Comparison of ENCODE assay signal across 28 cellular contexts in genomic region chr11:985435-985834, GRCh38. TPM values are rescaled to one million over a fixed set of nuclear protein-coding genes. Genes with fewer than 3 reads are reported as not detected.
"Had no signal": no experiment of that assay in that cellular context is flagged by ENCODE, and none has a peak within 500 bp of the region (broad histone marks: within the 10 kb centered on the region; RNA-seq: fewer than 3 reads in every experiment).

No MANE protein-coding gene starts in this region.

- DNase-seq: activated CD4-positive, alpha-beta T cell treated with anti-CD3 and anti-CD28 coated beads, Interleukin-2, amount 10 ng/mL, durations not matched to agents 7 days and 5 days; activated CD4-positive, CD25-positive, alpha-beta regulatory T cell treated with anti-CD3 and anti-CD28 coated beads, Interleukin-2, amount 50 U/mL, for 72 hours; activated CD8-positive, alpha-beta memory T cell treated with anti-CD3 and anti-CD28 coated beads, Interleukin-2, amount 10 ng/mL, durations not matched to agents 7 days and 5 days; activated CD8-positive, alpha-beta T cell treated with anti-CD3 and anti-CD28 coated beads for 36 hours; activated effector memory CD4-positive, alpha-beta T cell treated with anti-CD3 and anti-CD28 coated beads, Interleukin-2, amount 50 U/mL, for 16 hours; activated naive CD4-positive, alpha-beta T cell treated with anti-CD3 and anti-CD28 coated beads, Interleukin-2, amount 10 ng/mL, durations not matched to agents 7 days and 5 days; activated naive CD8-positive, alpha-beta T cell treated with anti-CD3 and anti-CD28 coated beads, Interleukin-2, amount 50 U/mL, for 24 hours; activated T-cell treated with anti-CD3 and anti-CD28 coated beads for 4 hours; body of pancreas; effector CD4-positive, alpha-beta T cell; erythroblast; foreskin fibroblast; immature natural killer cell; mesenchymal stem cell; naive B cell; spleen; stimulated activated CD4-positive, alpha-beta T cell treated with anti-CD3 and anti-CD28 coated beads, Interleukin-4, amount 100 ng/mL, for 24 hours; stimulated activated naive CD4-positive, alpha-beta T cell treated with Interleukin-2 at 50 U/mL for 16 hours; WERI-Rb-1 had no signal

- H3K4me3 ChIP-seq: body of pancreas, cardiac muscle cell, prostate gland, spleen had no signal

- H3K9me3 ChIP-seq: body of pancreas, prostate gland, spleen had no signal

- H3K27ac ChIP-seq: body of pancreas, cardiac muscle cell, WERI-Rb-1 had no signal

- ATAC-seq: activated CD8-positive, alpha-beta memory T cell treated with anti-CD3 and anti-CD28 coated beads, Interleukin-2, amount 10 ng/mL, durations not matched to agents 7 days and 5 days; activated CD8-positive, alpha-beta T cell treated with anti-CD3 and anti-CD28 coated beads for 36 hours; activated naive CD8-positive, alpha-beta T cell treated with anti-CD3 and anti-CD28 coated beads, Interleukin-2, amount 50 U/mL, for 24 hours; body of pancreas had no signal

- H3K4me1 ChIP-seq: body of pancreas had no signal

- H3K27me3 ChIP-seq: body of pancreas, cardiac muscle cell, spleen had no signal

RNA-seq across cellular contexts. Expression of gene MUC6, which starts 51.1 kb away (rescaled TPM):
- total RNA-seq: activated CD4-positive, alpha-beta T cell treated with anti-CD3 and anti-CD28 coated beads, Interleukin-2, amount 10 ng/mL, durations not matched to agents 7 days and 5 days; activated CD8-positive, alpha-beta memory T cell treated with anti-CD3 and anti-CD28 coated beads, Interleukin-2, amount 10 ng/mL, durations not matched to agents 7 days and 5 days; activated CD8-positive, alpha-beta T cell treated with anti-CD3 and anti-CD28 coated beads for 36 hours; cardiac muscle cell; fibroblast of lung; glomerular endothelial cell; kidney epithelial cell; neural crest cell; osteoblast; T-helper 2 cell treated with Interferon-gamma antibody and Interleukin-4, amounts not matched to agents 100 ng/mL and 5 ng/mL, for 36 hours; urinary bladder had no signal
- polyA plus RNA-seq: cardiac muscle cell, fibroblast of lung, immature natural killer cell, urinary bladder had no signal
